Comparison of ENCODE assay signal across 8 cellular contexts in genomic region chr3:157174265-157174615, GRCh38. TPM values are rescaled to one million over a fixed set of nuclear protein-coding genes. Genes with fewer than 3 reads are reported as not detected.
DNase-seq lines count a peak whose midpoint lies in the region; ATAC-seq, FAIRE-seq and TF ChIP-seq lines count a peak whose summit lies in the region.

No MANE protein-coding gene starts in this region.

- POLR2A ChIA-PET in AG04449 (lab: Yijun Ruan, JAX) = interaction anchor here (1.3 to 4.4 kb wide), 4 partner anchors 13 to 270 kb away, joined by 3 to 177 read pairs (median 6); partner anchors contain the start of gene CCNL1

- H3K9me3 ChIP-seq in astrocyte (ENCODE audit: insufficient read depth, low read depth, low read length) = no peaks in the 10 kb centered on the region

- TF ChIP-seq CTCF in AG04449 (IDR thresholded peaks at IDR 0.05; ENCODE audit: insufficient read depth, low read length, missing control alignments) (no peak), astrocyte (IDR thresholded peaks at IDR 0.05; ENCODE audit: insufficient read depth, low read depth, low read length) (no peak)

- H3K4me1 Mint-ChIP-seq in astrocyte (ENCODE audit: low read depth, unreplicated experiment) = peaks cover 10% of the 10 kb centered on the region
- H3K4me1 Mint-ChIP-seq in immature natural killer cell = peaks cover 27 to 43% of the 10 kb centered on the region in 2 donors
- peaks cover 20 to 31% of the 10 kb centered on the region in 2 donors for H3K4me1 Mint-ChIP-seq in stimulated activated naive B cell treated with anti-CD40 and anti-IgM and Interleukin-4, amounts not matched to agents 10 μg/mL and 1 μg/mL and 100 μg/mL, for 72 hours

- H3K4me3 Mint-ChIP-seq in astrocyte (ENCODE audit: unreplicated experiment) (peak overlapping the region; percentile 93), immature natural killer cell (peak overlapping the region; percentile 90 to 95 (median 91))
- H3K4me3 Mint-ChIP-seq in stimulated activated naive B cell treated with anti-CD40 and anti-IgM and Interleukin-4, amounts not matched to agents 10 μg/mL and 1 μg/mL and 100 μg/mL, for 72 hours = peak overlapping the region; percentile 94 to 97

- CTCF ChIA-PET in AG04449 (lab: Yijun Ruan, JAX) = interaction anchor here (0.9 to 4.7 kb wide), 5 partner anchors 10 to 358 kb away, joined by 3 to 27 read pairs (median 5); partner anchors contain the start of gene CCNL1

- FAIRE-seq in astrocyte (lab: Jason Lieb, UNC) = no peak

- H3K4me3 ChIP-seq in AG04449 (ENCODE audit: low read depth, low read length) (peak overlapping the region; percentile 66), astrocyte (ENCODE audit: insufficient read depth, low read depth, low read length) (peak overlapping the region; percentile 70)

- ATAC-seq in GM18909 (IDR thresholded peaks at IDR 0.05; ENCODE audit: poor library complexity, unreplicated experiment) = peak; percentile 1
- peak; percentile 6 to 28 for ATAC-seq in stimulated activated naive B cell treated with anti-CD40 and anti-IgM and Interleukin-4, amounts not matched to agents 10 μg/mL and 1 μg/mL and 100 μg/mL, for 72 hours (replicated peaks)
- no peak for ATAC-seq in GM21360 (IDR thresholded peaks at IDR 0.05; ENCODE audit: unreplicated experiment)

- H3K27ac ChIP-seq in astrocyte (ENCODE audit: low read depth, low read length) = peak overlapping the region; percentile 91

- peak overlapping the region; percentile 85 for H3K9ac ChIP-seq in astrocyte (ENCODE audit: low read length)

- H4K20me1 ChIP-seq in astrocyte (ENCODE audit: insufficient read depth, low read length) = no peaks in the 10 kb centered on the region

- peak overlapping the region; percentile 94 for H3K4me2 ChIP-seq in astrocyte (ENCODE audit: low read length)

- H3K27ac Mint-ChIP-seq in astrocyte (ENCODE audit: unreplicated experiment) = peak overlapping the region; percentile 96
- peak overlapping the region; percentile 97 to 100 (median 98) for H3K27ac Mint-ChIP-seq in immature natural killer cell
- peak overlapping the region; percentile 99 for H3K27ac Mint-ChIP-seq in stimulated activated naive B cell treated with anti-CD40 and anti-IgM and Interleukin-4, amounts not matched to agents 10 μg/mL and 1 μg/mL and 100 μg/mL, for 72 hours

- peaks cover 14% of the 10 kb centered on the region for H3K4me1 ChIP-seq in astrocyte (ENCODE audit: insufficient read depth, low read length)

- H2AFZ ChIP-seq in astrocyte (ENCODE audit: low read depth, low read length) = peak overlapping the region; percentile 69

- H3K79me2 ChIP-seq in astrocyte (ENCODE audit: insufficient read depth, low read length) = peaks cover 24% of the 10 kb centered on the region

- no peaks in the 10 kb centered on the region for H3K27me3 ChIP-seq in astrocyte (ENCODE audit: insufficient read depth, low read length)

- H3K27me3 Mint-ChIP-seq in astrocyte (ENCODE audit: low read depth, unreplicated experiment) = no peaks in the 10 kb centered on the region
- peaks cover 10 to 14% (median 13%) of the 10 kb centered on the region in 3 donors for H3K27me3 Mint-ChIP-seq in immature natural killer cell (ENCODE audit: low read depth in 3 of 3)
- no peaks in the 10 kb centered on the region for H3K27me3 Mint-ChIP-seq in stimulated activated naive B cell treated with anti-CD40 and anti-IgM and Interleukin-4, amounts not matched to agents 10 μg/mL and 1 μg/mL and 100 μg/mL, for 72 hours

- H3K36me3 ChIP-seq in astrocyte (ENCODE audit: insufficient read depth, low read length) = no peaks in the 10 kb centered on the region

- DNase-seq in AG04449 (ENCODE audit: low read depth, low spot score) (no peak), NCI-H2171 (lab: John Stamatoyannopoulos, UW) (peak; percentile 12), astrocyte (ENCODE audit: low read depth) (no peak), immature natural killer cell (no peak), foreskin melanocyte (no peak)
- DNase-seq in stimulated activated naive B cell treated with anti-CD40 and anti-IgM and Interleukin-4, amounts not matched to agents 10 μg/mL and 1 μg/mL and 100 μg/mL, for 72 hours = no peak

- H3K36me3 Mint-ChIP-seq in astrocyte (ENCODE audit: low read depth, unreplicated experiment) = peaks cover 5% of the 10 kb centered on the region
- peaks cover 0 to 9% (median 8%) of the 10 kb centered on the region in 3 donors for H3K36me3 Mint-ChIP-seq in immature natural killer cell
- H3K36me3 Mint-ChIP-seq in stimulated activated naive B cell treated with anti-CD40 and anti-IgM and Interleukin-4, amounts not matched to agents 10 μg/mL and 1 μg/mL and 100 μg/mL, for 72 hours = peaks cover 17 to 24% of the 10 kb centered on the region in 2 donors

- H3K9me3 Mint-ChIP-seq in astrocyte (ENCODE audit: unreplicated experiment) (no peaks in the 10 kb centered on the region), immature natural killer cell (no peaks in the 10 kb centered on the region)
- peaks cover 2 to 3% of the 10 kb centered on the region in 2 donors for H3K9me3 Mint-ChIP-seq in stimulated activated naive B cell treated with anti-CD40 and anti-IgM and Interleukin-4, amounts not matched to agents 10 μg/mL and 1 μg/mL and 100 μg/mL, for 72 hours

RNA-seq across cellular contexts. Expression of gene CCNL1, which starts 14.3 kb away (rescaled TPM):
- total RNA-seq in astrocyte = 63.2 and 66.8 TPM in 2 replicates
- 10 to 100 TPM; 35.3 to 87.6 (median 44.2) TPM for polyA plus RNA-seq in immature natural killer cell
